Comparison of ENCODE assay signal across 26 cellular contexts in genomic region chr3:191473766-191474198, GRCh38. TPM values are rescaled to one million over a fixed set of nuclear protein-coding genes. Genes with fewer than 3 reads are reported as not detected.
"Had no signal": no experiment of that assay in that cellular context is flagged by ENCODE, and none has a peak within 500 bp of the region (broad histone marks: within the 10 kb centered on the region; RNA-seq: fewer than 3 reads in every experiment).

No MANE protein-coding gene starts in this region.

- H3K9me3 ChIP-seq: adrenal gland, esophagus muscularis mucosa, gastroesophageal sphincter, heart left ventricle, neutrophil, ovary, psoas muscle, right atrium auricular region, upper lobe of left lung had no signal

- H3K4me3 ChIP-seq: adrenal gland, dorsolateral prefrontal cortex, esophagus muscularis mucosa, gastroesophageal sphincter, heart left ventricle, ovary, psoas muscle, right atrium auricular region, upper lobe of left lung had no signal

- H3K27ac ChIP-seq: adrenal gland, dorsolateral prefrontal cortex, esophagus muscularis mucosa, gastroesophageal sphincter, heart left ventricle, neutrophil, ovary, psoas muscle, right atrium auricular region, upper lobe of left lung had no signal

- H3K27me3 ChIP-seq: adrenal gland, esophagus muscularis mucosa, gastroesophageal sphincter, heart left ventricle, neutrophil, ovary, right atrium auricular region, upper lobe of left lung had no signal

- H3K36me3 ChIP-seq: adrenal gland, esophagus muscularis mucosa, gastroesophageal sphincter, heart left ventricle, neutrophil, ovary, right atrium auricular region, upper lobe of left lung had no signal

- H3K4me1 ChIP-seq: adrenal gland, esophagus muscularis mucosa, gastroesophageal sphincter, psoas muscle, right atrium auricular region, upper lobe of left lung had no signal

- DNase-seq: activated CD4-positive, alpha-beta T cell treated with anti-CD3 and anti-CD28 coated beads for 1 hour; activated CD4-positive, alpha-beta T cell treated with anti-CD3 and anti-CD28 coated beads, Interleukin-2, amount 50 U/mL, for 1 hour; activated CD8-positive, alpha-beta T cell treated with anti-CD3 and anti-CD28 coated beads, Interleukin-2, amount 10 ng/mL, durations not matched to agents 7 days and 5 days; activated T-cell treated with anti-CD3 and anti-CD28 coated beads, Interleukin-2, amount 50 U/mL, for 1 hour; adrenal gland; dorsolateral prefrontal cortex; heart left ventricle; left cardiac atrium; ovary; psoas muscle; stimulated activated CD4-positive, alpha-beta T cell treated with anti-CD3 and anti-CD28 coated beads, Interleukin-4, amount 100 ng/mL, for 24 hours; stimulated activated naive CD4-positive, alpha-beta T cell treated with Interleukin-2 at 50 U/mL for 16 hours; upper lobe of left lung had no signal

- FAIRE-seq: astrocyte, colon, islet of Langerhans had no signal

RNA-seq across cellular contexts. Expression of gene PYDC2, which starts 12.8 kb away (rescaled TPM):
- total RNA-seq: activated CD8-positive, alpha-beta T cell treated with anti-CD3 and anti-CD28 coated beads, Interleukin-2, amount 10 ng/mL, durations not matched to agents 7 days and 5 days; activated naive CD4-positive, alpha-beta T cell treated with anti-CD3 and anti-CD28 coated beads, Interleukin-2, amount 50 U/mL, for 72 hours; astrocyte; esophagus muscularis mucosa; gastroesophageal sphincter; heart left ventricle; left cardiac atrium; liver; mononuclear cell; myocyte; psoas muscle; right atrium auricular region; subcutaneous adipose tissue; upper lobe of left lung had no signal
- polyA plus RNA-seq: adrenal gland, heart left ventricle, liver, ovary, psoas muscle, thymus had no signal
